ENCODE assay signal across 8 cellular contexts in the genomic region with DNA sequence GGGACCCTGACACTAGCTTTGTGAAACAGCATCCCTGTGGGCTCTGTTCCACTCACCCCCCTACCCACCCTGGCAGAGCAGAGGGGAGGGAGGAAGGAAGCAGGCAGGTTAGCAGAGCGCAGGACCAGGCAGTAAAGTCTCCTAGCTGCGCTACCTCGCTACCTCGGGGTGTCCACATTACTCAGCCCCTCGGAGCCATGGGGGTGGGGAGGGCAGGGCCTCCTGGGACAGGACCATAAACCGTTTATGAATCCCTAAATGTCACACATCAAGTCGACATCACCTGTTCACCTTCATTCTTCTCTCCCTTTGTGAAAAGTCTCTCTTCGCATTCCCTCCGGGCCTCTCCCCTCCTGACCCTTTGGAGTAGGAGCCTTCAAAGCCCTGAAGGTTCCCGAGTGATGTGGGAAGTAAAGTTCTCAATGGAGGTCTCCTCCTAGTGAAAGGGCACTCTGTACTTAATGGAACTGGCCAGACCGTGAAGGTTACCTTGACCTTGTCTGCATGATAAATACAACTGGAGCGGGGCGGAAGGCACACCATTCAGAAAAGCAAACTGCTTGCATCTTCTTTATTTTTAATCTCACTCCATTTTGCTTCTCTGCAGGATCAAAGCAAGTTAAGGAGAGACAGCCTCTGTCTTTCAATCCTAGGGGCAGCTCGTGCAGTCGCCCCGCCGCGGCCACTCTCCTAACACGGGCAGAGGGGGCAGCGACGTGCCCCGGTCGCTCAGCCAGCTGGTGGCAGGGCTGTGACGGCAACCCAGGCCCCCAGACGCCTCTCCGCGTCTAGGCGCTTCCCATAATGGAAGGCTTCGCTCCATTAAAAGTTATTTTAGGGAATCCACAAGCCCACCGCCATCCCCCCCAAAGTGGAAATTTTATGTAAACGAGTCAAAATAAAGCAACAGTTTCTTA. TPM values are rescaled to one million over a fixed set of nuclear protein-coding genes. Genes with fewer than 3 reads are reported as not detected.
DNase-seq lines count a peak whose midpoint lies in the region; ATAC-seq, FAIRE-seq and TF ChIP-seq lines count a peak whose summit lies in the region.

No MANE protein-coding gene starts in this region.

- ATAC-seq in heart left ventricle (peak; percentile 36 to 70 (median 62)), GM18858 (IDR thresholded peaks at IDR 0.05; ENCODE audit: unreplicated experiment) (no peak), GM19023 (IDR thresholded peaks at IDR 0.05; ENCODE audit: unreplicated experiment) (no peak), GM21825 (IDR thresholded peaks at IDR 0.05; ENCODE audit: unreplicated experiment) (no peak)

- peak overlapping the region in 11 of 12 donors; percentile 66 to 93 (median 89) for H3K27ac ChIP-seq in heart left ventricle

- H3K27me3 ChIP-seq in heart left ventricle = peaks cover 0 to 8% (median 0%) of the 10 kb centered on the region in 9 donors

- H3K9me3 ChIP-seq in heart left ventricle = no peaks in the 10 kb centered on the region

- H3K4me1 ChIP-seq in heart left ventricle = peaks cover 0 to 25% (median 6%) of the 10 kb centered on the region in 12 donors

- no peak for TF ChIP-seq POLR2A in heart left ventricle (IDR thresholded peaks at IDR 0.05)

- WGBS in heart left ventricle, 4 donors = 55 to 66% (median 59%) methylated on average over 30 to 31 of the region's 31 CpGs

- no peak for DNase-seq in GM19239 (ENCODE audit: insufficient read length, low spot score)
- DNase-seq in heart left ventricle = peak in 1 of 5 donors; percentile 66
- no peak for DNase-seq in retinal pigment epithelial cell (ENCODE audit: low read depth)
- no peak for DNase-seq in SKM-1 treated with dmso at 0.1 percent for 144 hours (lab: John Stamatoyannopoulos, UW; ENCODE audit: unreplicated experiment)

- TF ChIP-seq CTCF in WI38 (IDR thresholded peaks at IDR 0.05; ENCODE audit: low read depth, low read length) (no peak), heart left ventricle (IDR thresholded peaks at IDR 0.05) (peak in 3 of 12 donors; percentile 9 to 28 (median 18)), retinal pigment epithelial cell (conservative IDR thresholded peaks at IDR 0.05; ENCODE audit: low read depth, low read length) (no peak)

- no peaks in the 10 kb centered on the region for H3K36me3 ChIP-seq in heart left ventricle

- FAIRE-seq in GM19239 (lab: Jason Lieb, UNC) = peak; percentile 35

- H3K4me3 ChIP-seq in WI38 (ENCODE audit: low read depth, low read length) (peak overlapping the region; percentile 63), heart left ventricle (peak overlapping the region in 11 of 12 donors; percentile 60 to 96 (median 81)), retinal pigment epithelial cell (ENCODE audit: low read length) (peak overlapping the region; percentile 63)

- intact Hi-C loops in heart left ventricle (cut with DNase I) = loop anchor here in 2 of 10 donors (2.0 kb wide), 2 partner anchors 20 to 22 kb away; no protein-coding TSS in a partner anchor

RNA-seq across cellular contexts. Expression of a gene that starts 23.8 kb away (rescaled TPM):
- total RNA-seq in heart left ventricle = 10 to 100 TPM; 16.3 to 32.0 (median 19.9) TPM
- 10 to 100 TPM in 1 of 2 donors, 1 to 10 TPM in 1; 9.1 to 21.2 TPM for polyA plus RNA-seq in heart left ventricle

Comparison
In these comparisons a context has a peak if more than half of its experiments do, and no peak if none do; other contexts are left out.
1. ATAC-seq: peak in heart left ventricle (4 of 4); none in GM18858 (single experiment), GM19023 (single experiment) and GM21825 (single experiment).
2. Peak in every context shown above with its lines, with median percentiles within 50 percentile points of each other: H3K4me3 ChIP-seq.